ENCODE assay signal across 18 cellular contexts in the genomic region with DNA sequence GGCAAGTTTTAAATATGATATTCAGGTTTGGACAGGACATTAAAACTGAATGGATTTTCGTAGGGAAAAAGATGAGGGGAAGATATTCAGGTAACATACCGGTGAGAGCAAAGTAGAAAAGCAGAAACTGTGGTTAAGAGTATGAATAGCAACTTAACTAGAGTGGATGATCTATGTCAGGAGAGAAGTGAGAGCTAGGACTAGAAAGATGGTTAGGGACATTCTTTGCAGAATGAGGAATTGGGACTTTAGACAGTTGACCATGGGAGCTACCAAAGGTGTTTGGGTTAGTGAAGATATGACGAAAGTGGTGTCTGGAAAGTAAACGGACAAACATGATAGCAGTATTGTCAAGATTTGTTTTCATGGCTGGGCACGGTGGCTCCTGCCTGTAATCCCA.
"Had no signal": no experiment of that assay in that cellular context is flagged by ENCODE, and none has a peak within 500 bp of the region (broad histone marks: within the 10 kb centered on the region; RNA-seq: fewer than 3 reads in every experiment).

No MANE protein-coding gene starts in this region.

- H3K36me3 Mint-ChIP-seq: memory B cell, naive B cell had no signal

- ATAC-seq: body of pancreas; left ventricle myocardium superior; mucosa of descending colon; stimulated activated naive CD8-positive, alpha-beta T cell treated with anti-CD3 and anti-CD28 coated beads, Interleukin-15, Interleukin-2, amounts not matched to agents 100 U/mL and 50 U/mL, for 24 hours had no signal

- H3K9me3 Mint-ChIP-seq: activated CD4-positive, alpha-beta memory T cell treated with anti-CD3 and anti-CD28 coated beads, Interleukin-2, amount 10 ng/mL, durations not matched to agents 7 days and 5 days; activated naive CD4-positive, alpha-beta T cell treated with anti-CD3 and anti-CD28 coated beads for 36 hours; neural crest cell had no signal

- H3K4me1 Mint-ChIP-seq: activated CD4-positive, alpha-beta memory T cell treated with anti-CD3 and anti-CD28 coated beads, Interleukin-2, amount 10 ng/mL, durations not matched to agents 7 days and 5 days; neural crest cell had no signal

- DNase-seq: activated B cell treated with CpG ODN at 0.5 μM for 24 hours; activated CD4-positive, alpha-beta memory T cell treated with anti-CD3 and anti-CD28 coated beads, Interleukin-2, amount 10 ng/mL, durations not matched to agents 7 days and 5 days; activated CD4-positive, alpha-beta T cell treated with anti-CD3 and anti-CD28 coated beads for 4 hours; activated naive CD4-positive, alpha-beta T cell treated with anti-CD3 and anti-CD28 coated beads for 36 hours; activated T-cell treated with anti-CD3 and anti-CD28 coated beads, Interleukin-2, amount 50 U/mL, for 1 hour; body of pancreas; dorsolateral prefrontal cortex; left ventricle myocardium superior; mucosa of descending colon; naive B cell; stimulated activated CD4-positive, alpha-beta T cell treated with anti-CD3 and anti-CD28 coated beads, Interleukin-12 subunit alpha, Interleukin-12 subunit beta, amount 100 ng/mL, for 4 hours; stimulated activated CD4-positive, alpha-beta T cell treated with anti-CD3 and anti-CD28 coated beads, Interleukin-1b, Interleukin-23, amount 100 ng/mL, for 48 hours; stimulated activated CD8-positive, alpha-beta memory T cell treated with anti-CD3 and anti-CD28 coated beads, Interleukin-4, amount 100 ng/mL, for 48 hours; stimulated activated naive CD8-positive, alpha-beta T cell treated with anti-CD3 and anti-CD28 coated beads, Interleukin-15, Interleukin-2, amounts not matched to agents 100 U/mL and 50 U/mL, for 24 hours; substantia nigra; uterus had no signal

- H3K4me3 Mint-ChIP-seq: activated B cell treated with CpG ODN at 0.5 μM for 24 hours; activated CD4-positive, alpha-beta memory T cell treated with anti-CD3 and anti-CD28 coated beads, Interleukin-2, amount 10 ng/mL, durations not matched to agents 7 days and 5 days; activated naive CD4-positive, alpha-beta T cell treated with anti-CD3 and anti-CD28 coated beads for 36 hours; memory B cell; naive B cell; neural crest cell had no signal

- H3K27ac Mint-ChIP-seq: activated B cell treated with CpG ODN at 0.5 μM for 24 hours; activated CD4-positive, alpha-beta memory T cell treated with anti-CD3 and anti-CD28 coated beads, Interleukin-2, amount 10 ng/mL, durations not matched to agents 7 days and 5 days; activated naive CD4-positive, alpha-beta T cell treated with anti-CD3 and anti-CD28 coated beads for 36 hours; memory B cell had no signal
